In the genomic region with DNA sequence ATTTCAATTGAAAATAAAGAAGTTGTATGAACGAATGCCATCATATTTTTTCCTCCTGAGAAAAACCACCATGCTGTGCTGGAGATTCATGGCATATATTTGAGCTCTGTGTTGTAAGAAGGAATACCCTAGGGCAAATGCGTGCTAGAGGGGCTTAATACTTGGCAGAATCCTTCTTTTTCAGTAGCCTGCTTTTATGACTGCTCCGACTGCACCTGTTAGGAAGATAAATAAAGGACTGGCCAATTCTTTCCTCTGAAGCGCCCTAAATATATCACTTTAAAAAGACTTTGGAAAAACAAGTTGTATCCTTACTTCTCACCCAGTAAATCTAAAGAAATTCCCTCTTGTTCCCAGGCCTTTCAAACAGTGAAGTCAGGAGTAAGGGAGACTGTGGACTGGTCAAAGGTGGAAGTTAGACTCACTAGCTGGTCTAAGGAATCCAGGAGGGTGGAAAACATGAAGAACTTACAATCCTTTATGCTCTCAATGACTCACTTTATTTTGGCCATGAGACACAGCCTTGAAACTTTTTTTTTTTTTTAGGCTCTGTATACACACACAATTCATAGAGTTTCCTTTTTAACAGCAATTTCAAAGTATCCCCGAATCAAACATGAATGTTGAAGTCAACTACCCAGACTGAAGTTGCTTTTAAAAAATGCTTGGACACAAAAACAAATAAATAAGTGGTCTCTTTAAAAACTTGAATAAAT, we compare ENCODE assay signal across 29 cellular contexts. TPM values are rescaled to one million over a fixed set of nuclear protein-coding genes. Genes with fewer than 3 reads are reported as not detected.
DNase-seq lines count a peak whose midpoint lies in the region; ATAC-seq lines count a peak whose summit lies in the region.
"Had no signal": no experiment of that assay in that cellular context is flagged by ENCODE, and none has a peak within 500 bp of the region (broad histone marks: within the 10 kb centered on the region; RNA-seq: fewer than 3 reads in every experiment).

No MANE protein-coding gene starts in this region.

- H3K27ac Mint-ChIP-seq in memory B cell = peak overlapping the region; percentile 40
- H3K27ac Mint-ChIP-seq: activated B cell treated with CpG ODN at 0.5 μM for 24 hours; activated naive CD4-positive, alpha-beta T cell treated with anti-CD3 and anti-CD28 coated beads, Interleukin-2, amount 50 U/mL, for 24 hours; CD4-positive, CD25-positive, alpha-beta regulatory T cell; stimulated activated naive CD8-positive, alpha-beta T cell treated with anti-CD3 and anti-CD28 coated beads, Interleukin-15, amount 100 ng/mL, for 72 hours had no signal

- no peak overlapping the region for H3K27ac ChIP-seq in SK-N-MC
- H3K27ac ChIP-seq in skeletal muscle tissue (ENCODE audit: low read depth, low read length) = peak overlapping the region; percentile 95
- H3K27ac ChIP-seq: dorsolateral prefrontal cortex, GM23248, parathyroid adenoma, right lobe of liver, tibial artery had no signal

- no peaks in the 10 kb centered on the region for H3K9me3 Mint-ChIP-seq in memory B cell
- H3K9me3 Mint-ChIP-seq: activated B cell treated with CpG ODN at 0.5 μM for 24 hours; activated naive CD4-positive, alpha-beta T cell treated with anti-CD3 and anti-CD28 coated beads, Interleukin-2, amount 50 U/mL, for 24 hours; CD4-positive, CD25-positive, alpha-beta regulatory T cell; central memory CD8-positive, alpha-beta T cell; stimulated activated naive CD8-positive, alpha-beta T cell treated with anti-CD3 and anti-CD28 coated beads, Interleukin-15, amount 100 ng/mL, for 72 hours had no signal

- no peaks in the 10 kb centered on the region for H3K9me3 ChIP-seq in SK-N-MC (ENCODE audit: low read depth, low read length)
- H3K9me3 ChIP-seq in skeletal muscle tissue (ENCODE audit: control insufficient read depth in 3 of 3, low read length in 3 of 3) = no peaks in the 10 kb centered on the region
- H3K9me3 ChIP-seq: right lobe of liver, tibial artery had no signal

- H3K4me1 Mint-ChIP-seq in memory B cell = no peaks in the 10 kb centered on the region
- H3K4me1 Mint-ChIP-seq: CD4-positive, CD25-positive, alpha-beta regulatory T cell; central memory CD8-positive, alpha-beta T cell had no signal

- H3K4me3 Mint-ChIP-seq in memory B cell = no peak overlapping the region
- H3K4me3 Mint-ChIP-seq: activated B cell treated with CpG ODN at 0.5 μM for 24 hours; activated naive CD4-positive, alpha-beta T cell treated with anti-CD3 and anti-CD28 coated beads, Interleukin-2, amount 50 U/mL, for 24 hours; CD4-positive, CD25-positive, alpha-beta regulatory T cell; central memory CD8-positive, alpha-beta T cell; stimulated activated naive CD8-positive, alpha-beta T cell treated with anti-CD3 and anti-CD28 coated beads, Interleukin-15, amount 100 ng/mL, for 72 hours had no signal

- DNase-seq in HT1080 (ENCODE audit: low read depth) (peak; percentile 64), SK-N-MC (ENCODE audit: low read depth, low spot score) (no peak), memory B cell (ENCODE audit: low spot score in 2 of 2) (no peak), HT-29 (ENCODE audit: low spot score) (no peak), middle frontal gyrus (ENCODE audit: extremely low spot score, low spot score) (no peak), AML-193 (lab: John Stamatoyannopoulos, UW) (no peak)
- DNase-seq: activated B cell treated with CpG ODN at 0.5 μM for 24 hours; activated CD4-positive, alpha-beta T cell treated with anti-CD3 and anti-CD28 coated beads, Interleukin-2, amount 50 U/mL, for 4 hours; activated CD8-positive, alpha-beta memory T cell treated with anti-CD3 and anti-CD28 coated beads, Interleukin-2, amount 50 U/mL, for 4 hours; anterior cingulate cortex; CD4-positive, CD25-positive, alpha-beta regulatory T cell; dorsolateral prefrontal cortex; glutamatergic neuron; GM23248; KG1; kidney glomerular epithelial cell; NCI-H69; right lobe of liver; stimulated activated naive CD8-positive, alpha-beta T cell treated with anti-CD3 and anti-CD28 coated beads, Interleukin-15, amount 100 ng/mL, for 72 hours; SW 1271; tibial artery had no signal

- H3K27me3 ChIP-seq in skeletal muscle tissue (ENCODE audit: control insufficient read depth in 3 of 3, insufficient read depth in 3 of 3, low read length in 3 of 3) = no peaks in the 10 kb centered on the region
- H3K27me3 ChIP-seq: dorsolateral prefrontal cortex, right lobe of liver, tibial artery had no signal

- H3K4me1 ChIP-seq in skeletal muscle tissue (ENCODE audit: control insufficient read depth in 3 of 3, insufficient read depth in 3 of 3, low read length in 3 of 3) = peaks cover 13 to 20% (median 16%) of the 10 kb centered on the region in 3 donors
- H3K4me1 ChIP-seq: parathyroid adenoma, tibial artery had no signal

- no peaks in the 10 kb centered on the region for H3K36me3 Mint-ChIP-seq in memory B cell
- H3K36me3 Mint-ChIP-seq: activated naive CD4-positive, alpha-beta T cell treated with anti-CD3 and anti-CD28 coated beads, Interleukin-2, amount 50 U/mL, for 24 hours; CD4-positive, CD25-positive, alpha-beta regulatory T cell had no signal

- H3K36me3 ChIP-seq in SK-N-MC (ENCODE audit: insufficient read depth, low read length) (no peaks in the 10 kb centered on the region), skeletal muscle tissue (ENCODE audit: control insufficient read depth in 3 of 3, insufficient read depth in 3 of 3, low read length in 3 of 3) (peaks cover 10 to 31% (median 17%) of the 10 kb centered on the region in 3 donors)
- H3K36me3 ChIP-seq: right lobe of liver, tibial artery had no signal

- ATAC-seq in memory B cell (ENCODE audit: low read depth) = no peak
- no peak for ATAC-seq in GM19463 (IDR thresholded peaks at IDR 0.05; ENCODE audit: unreplicated experiment)
- ATAC-seq: Right ventricle myocardium inferior; stimulated activated naive CD8-positive, alpha-beta T cell treated with anti-CD3 and anti-CD28 coated beads, Interleukin-15, amount 100 ng/mL, for 72 hours had no signal

- 0 out of 2 replicates have a peak overlapping the region, but pooled peaks have one; percentile 9 for H3K4me3 ChIP-seq in SK-N-MC
- H3K4me3 ChIP-seq in skeletal muscle tissue (ENCODE audit: low read length in 3 of 3) = peak overlapping the region; percentile 76 to 88 (median 77)
- H3K4me3 ChIP-seq: dorsolateral prefrontal cortex, GM23248, right lobe of liver, tibial artery had no signal

- no peaks in the 10 kb centered on the region for H3K27me3 Mint-ChIP-seq in memory B cell
- H3K27me3 Mint-ChIP-seq: activated B cell treated with CpG ODN at 0.5 μM for 24 hours; CD4-positive, CD25-positive, alpha-beta regulatory T cell; central memory CD8-positive, alpha-beta T cell had no signal

- H3K9ac ChIP-seq in SK-N-MC (ENCODE audit: insufficient read length) = no peak overlapping the region
- peak overlapping the region; percentile 69 to 83 (median 77) for H3K9ac ChIP-seq in skeletal muscle tissue (ENCODE audit: low read depth in 1 of 3, low read length in 3 of 3)
- H3K9ac ChIP-seq: GM23248, parathyroid adenoma had no signal

RNA-seq across cellular contexts. Expression of a gene that starts 5.2 kb away (rescaled TPM):
- total RNA-seq in HT1080 (2014; rRNA removed; shearing (Covaris generic)) = not detected in 2 replicates
- polyA plus RNA-seq in HT1080 (2015; cell fraction: cytosol; rRNA removed) = not detected in 2 replicates
- not detected in 2 replicates for polyA plus RNA-seq in HT1080 (2015; cell fraction: nucleus; rRNA removed)
- total RNA-seq in skeletal muscle tissue = 2,201 TPM
- 0.10 TPM in 1 of 2 replicates, not detected in the other for total RNA-seq in HT-29 (2014; rRNA removed; shearing (Covaris generic))
- total RNA-seq: activated B cell treated with CpG ODN at 0.5 μM for 24 hours; CD4-positive, CD25-positive, alpha-beta regulatory T cell; endothelial cell of umbilical vein; GM23248 had no signal
- polyA plus RNA-seq: CD4-positive, CD25-positive, alpha-beta regulatory T cell; endothelial cell of umbilical vein; GM23248; neural cell had no signal

Comparison
In these comparisons a context has a peak if more than half of its experiments do, and no peak if none do; other contexts are left out.
1. RNA of a gene that starts 5.2 kb away (total RNA-seq): 2,201 TPM in skeletal muscle tissue (single experiment); not detected in HT1080 and 0.10 TPM in HT-29; every median in the first group is over 1,000 times any median in the second.